20 cellular contexts compared by ENCODE assay signal in genomic region chr9:106333487-106333886, GRCh38.
DNase-seq lines count a peak whose midpoint lies in the region; ATAC-seq and TF ChIP-seq lines count a peak whose summit lies in the region.
"Had no signal": no experiment of that assay in that cellular context is flagged by ENCODE, and none has a peak within 500 bp of the region (broad histone marks: within the 10 kb centered on the region; RNA-seq: fewer than 3 reads in every experiment).

No MANE protein-coding gene starts in this region.

- H3K9me3 ChIP-seq in breast epithelium (no peaks in the 10 kb centered on the region), heart left ventricle (peaks cover 0 to 6% (median 0%) of the 10 kb centered on the region in 12 donors)
- H3K9me3 ChIP-seq in effector memory CD4-positive, alpha-beta T cell (ENCODE audit: control insufficient read depth, low read length) = no peaks in the 10 kb centered on the region
- H3K9me3 ChIP-seq: SJSA1, thoracic aorta had no signal

- H3K36me3 ChIP-seq in breast epithelium (no peaks in the 10 kb centered on the region), heart left ventricle (no peaks in the 10 kb centered on the region)
- H3K36me3 ChIP-seq in effector memory CD4-positive, alpha-beta T cell (ENCODE audit: control insufficient read depth, insufficient read depth, low read length) = no peaks in the 10 kb centered on the region
- H3K36me3 ChIP-seq: BLaER1 treated with 17β-estradiol and CSF1 and Interleukin-3, amounts not matched to agents 10 nM and 100 nM; spleen; thoracic aorta had no signal

- intact Hi-C loops in MCF 10A (cut with micrococcal nuclease) = no loop called here
- intact Hi-C loops in breast epithelium (cut with DNase I; ENCODE audit: low total_unique reads) = no loop called here
- intact Hi-C loops in heart left ventricle (cut with DNase I) = no loop called here

- BruUV-seq in MCF 10A (replicated peaks; lab: Mats Ljungman, UMichigan) = no TSS peak

- H3K9me3 Mint-ChIP-seq in MCF 10A (ENCODE audit: unreplicated experiment) = no peaks in the 10 kb centered on the region
- H3K9me3 Mint-ChIP-seq: activated B cell treated with CpG ODN at 0.5 μM for 24 hours; T-helper 2 cell treated with Interferon-gamma antibody and Interleukin-4, amounts not matched to agents 5 μg/mL and 100 μg/mL, for 36 hours had no signal

- POLR2A ChIA-PET in MCF 10A (lab: Yijun Ruan, JAX) = interaction anchor here (0.6 kb wide), 1 partner anchor 21 kb away, joined by 3 read pairs; no protein-coding TSS in a partner anchor
- POLR2A ChIA-PET in RWPE1 (lab: Yijun Ruan, JAX; ENCODE audit: low non-redundant PET) = no interaction called here

- 82 to 86% (median 84%) methylated on average over 4 of the region's 4 CpGs for WGBS in heart left ventricle, 4 donors

- H3K4me3 ChIP-seq in breast epithelium = no peak overlapping the region
- H3K4me3 ChIP-seq in heart left ventricle = no peak overlapping the region
- no peak overlapping the region for H3K4me3 ChIP-seq in effector memory CD4-positive, alpha-beta T cell (ENCODE audit: insufficient read depth, low read depth, low read length, poor library complexity, severe bottlenecking)
- H3K4me3 ChIP-seq: BLaER1 treated with 17β-estradiol and CSF1 and Interleukin-3, amounts not matched to agents 10 nM and 100 nM; SJSA1; spleen; thoracic aorta had no signal

- H3K27me3 Mint-ChIP-seq in MCF 10A (ENCODE audit: insufficient read depth, unreplicated experiment) = no peaks in the 10 kb centered on the region
- H3K27me3 Mint-ChIP-seq: activated B cell treated with CpG ODN at 0.5 μM for 24 hours had no signal

- TF ChIP-seq POLR2A in breast epithelium (IDR thresholded peaks at IDR 0.05) = no peak
- TF ChIP-seq POLR2A in heart left ventricle (IDR thresholded peaks at IDR 0.05) = no peak

- no peak for ATAC-seq in heart left ventricle
- ATAC-seq: activated CD8-positive, alpha-beta T cell treated with anti-CD3 and anti-CD28 coated beads, Interleukin-2, amount 10 ng/mL, durations not matched to agents 7 days and 5 days had no signal

- no peaks in the 10 kb centered on the region for H3K4me1 ChIP-seq in breast epithelium
- H3K4me1 ChIP-seq in heart left ventricle = no peaks in the 10 kb centered on the region
- no peaks in the 10 kb centered on the region for H3K4me1 ChIP-seq in effector memory CD4-positive, alpha-beta T cell (ENCODE audit: control insufficient read depth, insufficient read depth, low read length, poor library complexity, severe bottlenecking)
- H3K4me1 ChIP-seq: BLaER1 treated with 17β-estradiol and CSF1 and Interleukin-3, amounts not matched to agents 10 nM and 100 nM; SJSA1; spleen had no signal

- H3K4me3 Mint-ChIP-seq in MCF 10A (ENCODE audit: unreplicated experiment) = no peak overlapping the region
- H3K4me3 Mint-ChIP-seq: activated B cell treated with CpG ODN at 0.5 μM for 24 hours; activated CD8-positive, alpha-beta T cell treated with anti-CD3 and anti-CD28 coated beads, Interleukin-2, amount 10 ng/mL, durations not matched to agents 7 days and 5 days; neural crest cell; T-helper 2 cell treated with Interferon-gamma antibody and Interleukin-4, amounts not matched to agents 5 μg/mL and 100 μg/mL, for 36 hours had no signal

- H3K27ac Mint-ChIP-seq in MCF 10A (ENCODE audit: low read depth, unreplicated experiment) = no peak overlapping the region
- H3K27ac Mint-ChIP-seq: activated B cell treated with CpG ODN at 0.5 μM for 24 hours; activated CD8-positive, alpha-beta T cell treated with anti-CD3 and anti-CD28 coated beads, Interleukin-2, amount 10 ng/mL, durations not matched to agents 7 days and 5 days; T-helper 2 cell treated with Interferon-gamma antibody and Interleukin-4, amounts not matched to agents 5 μg/mL and 100 μg/mL, for 36 hours had no signal

- TF ChIP-seq CTCF in MCF 10A (IDR thresholded peaks at IDR 0.05; ENCODE audit: unreplicated experiment) = no peak
- TF ChIP-seq CTCF in breast epithelium (IDR thresholded peaks at IDR 0.05) = no peak
- TF ChIP-seq CTCF in RWPE1 (conservative IDR thresholded peaks at IDR 0.05; ENCODE audit: low read depth) = no peak
- no peak for TF ChIP-seq CTCF in heart left ventricle (IDR thresholded peaks at IDR 0.05)

- no peaks in the 10 kb centered on the region for H3K36me3 Mint-ChIP-seq in MCF 10A (ENCODE audit: insufficient read depth, unreplicated experiment)

- CTCF ChIA-PET in MCF 10A (lab: Yijun Ruan, JAX) = no interaction called here
- CTCF ChIA-PET in RWPE1 (lab: Yijun Ruan, JAX) = no interaction called here

- H3K4me1 Mint-ChIP-seq in MCF 10A (ENCODE audit: insufficient read depth, unreplicated experiment) = no peaks in the 10 kb centered on the region
- H3K4me1 Mint-ChIP-seq: activated B cell treated with CpG ODN at 0.5 μM for 24 hours, neural crest cell had no signal

- DNase-seq in MCF 10A (ENCODE audit: unreplicated experiment) (peak; percentile 60), breast epithelium (ENCODE audit: low spot score in 2 of 2) (no peak), NCI-H2171 treated with DMSO at 0.1 percent for 48 hours (lab: John Stamatoyannopoulos, UW) (peak; percentile 97), RWPE1 (ENCODE audit: low spot score) (peak; percentile 21), heart left ventricle (no peak), D341Med (ENCODE audit: low spot score) (no peak)
- no peak for DNase-seq in effector memory CD4-positive, alpha-beta T cell
- DNase-seq in stimulated activated CD4-positive, alpha-beta T cell treated with anti-CD3 and anti-CD28 coated beads, Interleukin-4, amount 100 ng/mL, for 4 hours = no peak
- DNase-seq: activated B cell treated with CpG ODN at 0.5 μM for 24 hours; activated CD8-positive, alpha-beta T cell treated with anti-CD3 and anti-CD28 coated beads, Interleukin-2, amount 10 ng/mL, durations not matched to agents 7 days and 5 days; activated naive CD4-positive, alpha-beta T cell treated with anti-CD3 and anti-CD28 coated beads, Interleukin-2, amount 50 U/mL, for 16 hours; activated T-cell treated with anti-CD3 and anti-CD28 coated beads, Interleukin-2, amount 50 U/mL, for 48 hours; kidney glomerular epithelial cell; NCI-H1694 treated with DMSO at 0.1 percent for 48 hours; spleen had no signal

- H3K27ac ChIP-seq in breast epithelium = no peak overlapping the region
- no peak overlapping the region for H3K27ac ChIP-seq in RWPE1
- H3K27ac ChIP-seq in heart left ventricle = no peak overlapping the region
- H3K27ac ChIP-seq in effector memory CD4-positive, alpha-beta T cell (ENCODE audit: insufficient read depth, low read length, poor library complexity, severe bottlenecking) = no peak overlapping the region
- H3K27ac ChIP-seq: BLaER1 treated with 17β-estradiol and CSF1 and Interleukin-3, amounts not matched to agents 10 nM and 100 nM; SJSA1; spleen; thoracic aorta had no signal

- H3K27me3 ChIP-seq in breast epithelium (no peaks in the 10 kb centered on the region), heart left ventricle (no peaks in the 10 kb centered on the region)
- H3K27me3 ChIP-seq in effector memory CD4-positive, alpha-beta T cell (replicated peaks; ENCODE audit: control insufficient read depth, insufficient read depth, low read length, poor library complexity, severe bottlenecking) = no peaks in the 10 kb centered on the region
- H3K27me3 ChIP-seq: BLaER1 treated with 17β-estradiol and CSF1 and Interleukin-3, amounts not matched to agents 10 nM and 100 nM; SJSA1; spleen had no signal

Comparison
In these comparisons a context has a peak if more than half of its experiments do, and no peak if none do; other contexts are left out.
1. DNase-seq: peak in MCF 10A (single experiment), NCI-H2171 treated with DMSO at 0.1 percent for 48 hours (single experiment) and RWPE1 (single experiment); none in breast epithelium (0 of 2), heart left ventricle (0 of 5), effector memory CD4-positive, alpha-beta T cell (0 of 3), D341Med (single experiment) and stimulated activated CD4-positive, alpha-beta T cell treated with anti-CD3 and anti-CD28 coated beads, Interleukin-4, amount 100 ng/mL, for 4 hours (0 of 2).